ENCODE assay signal across 8 cellular contexts in the genomic region with DNA sequence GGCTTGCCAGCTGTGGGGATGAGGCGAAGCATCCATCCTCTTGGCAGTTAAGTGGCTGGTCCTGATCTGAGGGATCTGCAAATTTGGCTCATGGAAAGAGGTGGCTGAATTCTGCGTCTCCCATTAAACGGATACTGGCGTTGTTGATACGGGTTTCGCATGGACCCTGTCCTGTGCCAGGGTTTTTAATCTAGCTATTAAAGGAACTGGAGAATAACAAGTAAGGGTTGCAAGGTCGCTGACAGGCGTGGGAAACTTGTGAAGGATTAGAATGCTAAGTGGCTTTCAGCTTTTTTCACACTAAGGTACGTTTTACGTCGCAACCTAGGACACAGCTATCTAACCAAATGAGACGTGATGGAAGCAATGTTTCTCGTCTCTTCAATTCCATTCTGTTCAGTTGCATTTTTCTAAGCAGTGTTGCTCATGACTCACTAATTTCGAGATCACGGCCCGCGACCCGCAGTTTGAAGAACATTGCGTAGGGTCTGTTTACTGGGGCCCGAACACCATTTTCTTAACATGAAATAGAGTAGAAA. TPM values are rescaled to one million over a fixed set of nuclear protein-coding genes. Genes with fewer than 3 reads are reported as not detected.
DNase-seq lines count a peak whose midpoint lies in the region; ATAC-seq lines count a peak whose summit lies in the region.

No MANE protein-coding gene starts in this region.

- WGBS in urinary bladder: 8% methylated on average over 20 of the region's 20 CpGs

- H3K36me3 ChIP-seq in urinary bladder (ENCODE audit: insufficient read depth): no peaks in the 10 kb centered on the region

- ATAC-seq in HG02678 (IDR thresholded peaks at IDR 0.05; ENCODE audit: unreplicated experiment): peak; percentile 9

- H3K27me3 ChIP-seq in mononuclear cell (ENCODE audit: insufficient read depth, low read length): no peaks in the 10 kb centered on the region

- H3K4me1 ChIP-seq in mononuclear cell (ENCODE audit: insufficient read depth, low read length) (peaks cover 19% of the 10 kb centered on the region), urinary bladder (ENCODE audit: insufficient read depth) (no peaks in the 10 kb centered on the region)

- H3K4me3 ChIP-seq in mononuclear cell (ENCODE audit: low read length) (peak overlapping the region; percentile 96), urinary bladder (ENCODE audit: low read depth, low read length) (peak overlapping the region; percentile 61)

- peak overlapping the region; percentile 40 for H3K27ac ChIP-seq in urinary bladder (ENCODE audit: low read depth)

- peak; percentile 58 for DNase-seq in GM03348 (ENCODE audit: low spot score)
- DNase-seq in SW 1271 (lab: John Stamatoyannopoulos, UW): peak; percentile 17 to 66
- peak; percentile 21 for DNase-seq in dedifferentiated amniotic fluid mesenchymal stem cell (ENCODE audit: extremely low spot score)
- DNase-seq in NCI-H2029 (lab: John Stamatoyannopoulos, UW): no peak
- DNase-seq in ureter (ENCODE audit: low spot score): no peak

- H3K9me3 ChIP-seq in mononuclear cell (ENCODE audit: low read depth, low read length): no peaks in the 10 kb centered on the region

RNA-seq across cellular contexts. Expression of gene GMNN, which starts 0.9 kb away (rescaled TPM):
- 8.2 TPM for total RNA-seq in mononuclear cell
- 44.7 TPM for total RNA-seq in urinary bladder
- polyA plus RNA-seq in urinary bladder: 15.4 TPM
- 67.5 TPM for total RNA-seq in ureter

RNA-seq across cellular contexts. Expression of gene ARMH2, which starts 23.1 kb away (rescaled TPM):
- total RNA-seq in mononuclear cell: not detected
- not detected for total RNA-seq in urinary bladder
- not detected for polyA plus RNA-seq in urinary bladder
- not detected for total RNA-seq in ureter

RNA-seq across cellular contexts. Expression of gene C6orf62, which starts 56.6 kb away (rescaled TPM):
- total RNA-seq in mononuclear cell: 81.6 TPM
- total RNA-seq in urinary bladder: 85.8 TPM
- polyA plus RNA-seq in urinary bladder: 38.1 TPM
- 111 TPM for total RNA-seq in ureter

Comparison
In these comparisons a context has a peak if more than half of its experiments do, and no peak if none do; other contexts are left out.
1. DNase-seq: peak in GM03348 (single experiment), SW 1271 (2 of 2) and dedifferentiated amniotic fluid mesenchymal stem cell (single experiment); none in NCI-H2029 (single experiment) and ureter (single experiment).